In genomic region chr10:76984559-76985443, GRCh38 we compare ENCODE assay signal across 8 cellular contexts.
A peak's percentile ranks its signal among the peaks of the same experiment; 100 is the strongest.
DNase-seq lines count a peak whose midpoint lies in the region; ATAC-seq, FAIRE-seq and TF ChIP-seq lines count a peak whose summit lies in the region.

No MANE protein-coding gene starts in this region.

- no peaks in the 10 kb centered on the region for H3K9me2 ChIP-seq in DOHH2 (replicated peaks; ENCODE audit: control insufficient read depth, low read length)
- peaks cover 6% of the 10 kb centered on the region; the same call in 1 of the 2 replicates for H3K9me2 ChIP-seq in GM23338 (ENCODE audit: insufficient read depth)
- H3K9me2 ChIP-seq in Loucy (replicated peaks; ENCODE audit: low read depth, low read length), result no peaks in the 10 kb centered on the region

- H3K4me1 ChIP-seq in DOHH2 (ENCODE audit: control insufficient read depth, low read length) (no peaks in the 10 kb centered on the region), GM23338 (ENCODE audit: insufficient read depth) (peaks cover 7% of the 10 kb centered on the region; the same call in 1 of the 2 replicates), Loucy (ENCODE audit: insufficient read depth, low read length, poor library complexity, severe bottlenecking) (no peaks in the 10 kb centered on the region), pancreas (peaks cover 0 to 4% (median 3%) of the 10 kb centered on the region in 3 donors), transverse colon (peaks cover 0 to 14% (median 0%) of the 10 kb centered on the region in 4 donors)

- H3K4me3 Mint-ChIP-seq in GM23338, result no peak overlapping the region

- H3K9me3 ChIP-seq in DOHH2 (ENCODE audit: control insufficient read depth, insufficient read depth, low read length) (no peaks in the 10 kb centered on the region), Loucy (ENCODE audit: insufficient read depth, low read depth, low read length) (no peaks in the 10 kb centered on the region), pancreas (no peaks in the 10 kb centered on the region), transverse colon (no peaks in the 10 kb centered on the region)

- TF ChIP-seq CTCF in DOHH2 (IDR thresholded peaks at IDR 0.05; ENCODE audit: low read depth, low read length, poor library complexity, severe bottlenecking) (peak; percentile 84), GM23338 (conservative IDR thresholded peaks at IDR 0.05; ENCODE audit: low read depth in 2 of 2) (peak; percentile 88 to 91), Loucy (conservative IDR thresholded peaks at IDR 0.05; ENCODE audit: low read length) (peak; percentile 97), pancreas (IDR thresholded peaks at IDR 0.05) (peak; percentile 73 to 91 (median 90)), transverse colon (IDR thresholded peaks at IDR 0.05) (peak; percentile 74 to 91 (median 90))

- intact Hi-C loops in pancreas (cut with DNase I) (no loop called here), transverse colon (cut with DNase I; ENCODE audit: low total_unique reads) (no loop called here)

- H3K4me1 Mint-ChIP-seq in GM23338, result peaks cover 10% of the 10 kb centered on the region; the same call in 2 of the 3 replicates

- FAIRE-seq in pancreas (lab: Jason Lieb, UNC), result peak; percentile 80

- H3K36me3 ChIP-seq in DOHH2 (ENCODE audit: control insufficient read depth, low read length), result no peaks in the 10 kb centered on the region
- no peaks in the 10 kb centered on the region for H3K36me3 ChIP-seq in GM23338 (ENCODE audit: insufficient read depth)
- no peaks in the 10 kb centered on the region for H3K36me3 ChIP-seq in Loucy (ENCODE audit: insufficient read depth, low read length)
- H3K36me3 ChIP-seq in pancreas, result no peaks in the 10 kb centered on the region
- H3K36me3 ChIP-seq in transverse colon, result no peaks in the 10 kb centered on the region

- DNase-seq in GM23338 (ENCODE audit: low spot score), result peak; percentile 92
- peak; percentile 72 for DNase-seq in RPMI8226
- peak; percentile 52 for DNase-seq in activated gamma-delta T cell treated with anti-CD3 and anti-CD28 coated beads, Interleukin-2, amount 50 U/mL, for 16 hours (ENCODE audit: low read depth)
- peak; percentile 29 for DNase-seq in glomerular endothelial cell (ENCODE audit: extremely low read depth, low read depth, low spot score)
- DNase-seq in pancreas, result peak; percentile 53 to 90 (median 76)
- peak; percentile 80 for DNase-seq in transverse colon

- no peak overlapping the region for H2AFZ ChIP-seq in GM23338
- no peak overlapping the region for H2AFZ ChIP-seq in Loucy (ENCODE audit: low read length)

- no peak overlapping the region for H3K27ac ChIP-seq in DOHH2 (ENCODE audit: low read depth, low read length)
- no peak overlapping the region for H3K27ac ChIP-seq in GM23338 (ENCODE audit: low read depth)
- no peak overlapping the region for H3K27ac ChIP-seq in pancreas
- H3K27ac ChIP-seq in transverse colon, result no peak overlapping the region

- ATAC-seq in GM23338, result peak; percentile 98
- peak; percentile 89 to 98 (median 97) for ATAC-seq in pancreas

- TF ChIP-seq EP300 in transverse colon (IDR thresholded peaks at IDR 0.05; ENCODE audit: low read depth), result no peak

- H3K27ac Mint-ChIP-seq in GM23338, result no peak overlapping the region

- no peak for TF ChIP-seq POLR2A in transverse colon (IDR thresholded peaks at IDR 0.05)

- H3K4me3 ChIP-seq in DOHH2 (ENCODE audit: low read length) (no peak overlapping the region), GM23338 (no peak overlapping the region), Loucy (ENCODE audit: low read length, poor library complexity, severe bottlenecking) (no peak overlapping the region), pancreas (no peak overlapping the region), transverse colon (no peak overlapping the region)

- H3K4me2 ChIP-seq in DOHH2 (ENCODE audit: low read length) (no peak overlapping the region), GM23338 (no peak overlapping the region), Loucy (ENCODE audit: low read depth, low read length, poor library complexity, severe bottlenecking) (no peak overlapping the region)

- H3K79me2 ChIP-seq in DOHH2 (ENCODE audit: control insufficient read depth, low read length), result no peaks in the 10 kb centered on the region
- no peaks in the 10 kb centered on the region for H3K79me2 ChIP-seq in GM23338 (replicated peaks; ENCODE audit: insufficient read depth)
- no peaks in the 10 kb centered on the region for H3K79me2 ChIP-seq in Loucy (ENCODE audit: insufficient read depth, low read length)

- H3K27me3 ChIP-seq in DOHH2 (ENCODE audit: control insufficient read depth, low read length) (no peaks in the 10 kb centered on the region), GM23338 (ENCODE audit: insufficient read depth) (no peaks in the 10 kb centered on the region), Loucy (ENCODE audit: insufficient read depth, low read length, poor library complexity, severe bottlenecking) (no peaks in the 10 kb centered on the region), pancreas (no peaks in the 10 kb centered on the region), transverse colon (no peaks in the 10 kb centered on the region)

- 10 to 13% methylated on average over 6 of the region's 6 CpGs for WGBS in pancreas, 2 donors
- 8 to 21% methylated on average over 6 of the region's 6 CpGs for WGBS in transverse colon (ENCODE audit: low coverage in 1 of 2), 2 donors

- H3K9me3 Mint-ChIP-seq in GM23338, result no peaks in the 10 kb centered on the region

- H3K27me3 Mint-ChIP-seq in GM23338 (ENCODE audit: insufficient read depth, low read depth, poor library complexity), result peaks cover 1% of the 10 kb centered on the region

- H3F3A ChIP-seq in DOHH2 (ENCODE audit: control insufficient read depth, insufficient read depth) (no peaks in the 10 kb centered on the region), GM23338 (replicated peaks; ENCODE audit: low read depth) (no peaks in the 10 kb centered on the region), Loucy (ENCODE audit: low read depth) (no peaks in the 10 kb centered on the region)

- no peaks in the 10 kb centered on the region for H3K36me3 Mint-ChIP-seq in GM23338 (ENCODE audit: low read depth)

- in situ Hi-C loops in transverse colon (cut with MboI; ENCODE audit: low pct_ligation_motif_present in 1 of 4, low pct_unique_long_range_greater_than_20kb in 1 of 4, low sequenced_read_pairs in 3 of 4), result loop anchor here in 1 of 4 donors (25.0 kb wide), 1 partner anchor 422 kb away; no protein-coding TSS in a partner anchor

- no peak overlapping the region for H3K9ac ChIP-seq in Loucy (ENCODE audit: low read depth, low read length, poor library complexity, severe bottlenecking)

- H4K20me1 ChIP-seq in DOHH2 (ENCODE audit: control insufficient read depth, insufficient read depth, low read depth, low read length) (no peaks in the 10 kb centered on the region), GM23338 (replicated peaks; ENCODE audit: insufficient read depth) (no peaks in the 10 kb centered on the region), Loucy (ENCODE audit: insufficient read depth, low read length, poor library complexity, severe bottlenecking) (no peaks in the 10 kb centered on the region)

TF ChIP-seq in GM23338, 12 proteins besides CTCF, POLR2A, EP300 and RAD21 (continues in another document):
- TF ChIP-seq EZH2phosphoT487 (IDR thresholded peaks at IDR 0.05; ENCODE audit: unreplicated experiment) (no peak), EZH2 (IDR thresholded peaks at IDR 0.05; ENCODE audit: low read depth, unreplicated experiment) (no peak), REST (IDR thresholded peaks at IDR 0.05; ENCODE audit: unreplicated experiment) (no peak)

Comparison
In these comparisons a context has a peak if more than half of its experiments do, and no peak if none do; other contexts are left out.
1. DNase-seq: peak in every context shown above with its lines; median percentile 92 in GM23338; 80 in transverse colon; 76 in pancreas; 72 in RPMI8226; 52 in activated gamma-delta T cell treated with anti-CD3 and anti-CD28 coated beads, Interleukin-2, amount 50 U/mL, for 16 hours; 29 in glomerular endothelial cell.